In the genomic region with DNA sequence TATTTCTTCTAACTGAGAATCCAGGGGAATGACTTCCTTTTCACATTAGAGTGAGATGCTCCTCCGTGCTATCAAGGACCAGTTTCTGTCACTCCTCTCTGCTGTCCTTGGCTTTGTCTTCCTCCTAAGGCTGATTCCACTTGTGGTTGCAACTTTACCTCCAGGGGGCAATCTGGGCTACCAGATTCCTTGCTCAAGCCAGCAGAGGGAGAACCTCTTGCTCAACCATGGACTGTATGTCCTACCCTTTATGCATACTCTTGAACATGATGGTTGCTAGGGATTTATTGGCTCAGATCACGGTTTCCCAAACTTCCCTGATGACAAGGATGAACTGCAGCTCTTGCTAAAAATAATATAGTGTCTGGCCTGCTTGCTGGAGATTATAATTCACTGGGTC, we compare ENCODE assay signal across 1 cellular context.
TF ChIP-seq lines count a peak whose summit lies in the region.

No MANE protein-coding gene starts in this region.

TF ChIP-seq in SK-N-SH treated with all-trans-retinoic acid at 6 μM for 48 hours, 23 proteins besides CTCF, POLR2A, EP300 and RAD21 (continued from another document):
- TF ChIP-seq POU6F1 (CRISPR knock-in tag; IDR thresholded peaks at IDR 0.05; ENCODE audit: borderline replicate concordance, low read depth), result no peak
- TF ChIP-seq, protein P1, sequence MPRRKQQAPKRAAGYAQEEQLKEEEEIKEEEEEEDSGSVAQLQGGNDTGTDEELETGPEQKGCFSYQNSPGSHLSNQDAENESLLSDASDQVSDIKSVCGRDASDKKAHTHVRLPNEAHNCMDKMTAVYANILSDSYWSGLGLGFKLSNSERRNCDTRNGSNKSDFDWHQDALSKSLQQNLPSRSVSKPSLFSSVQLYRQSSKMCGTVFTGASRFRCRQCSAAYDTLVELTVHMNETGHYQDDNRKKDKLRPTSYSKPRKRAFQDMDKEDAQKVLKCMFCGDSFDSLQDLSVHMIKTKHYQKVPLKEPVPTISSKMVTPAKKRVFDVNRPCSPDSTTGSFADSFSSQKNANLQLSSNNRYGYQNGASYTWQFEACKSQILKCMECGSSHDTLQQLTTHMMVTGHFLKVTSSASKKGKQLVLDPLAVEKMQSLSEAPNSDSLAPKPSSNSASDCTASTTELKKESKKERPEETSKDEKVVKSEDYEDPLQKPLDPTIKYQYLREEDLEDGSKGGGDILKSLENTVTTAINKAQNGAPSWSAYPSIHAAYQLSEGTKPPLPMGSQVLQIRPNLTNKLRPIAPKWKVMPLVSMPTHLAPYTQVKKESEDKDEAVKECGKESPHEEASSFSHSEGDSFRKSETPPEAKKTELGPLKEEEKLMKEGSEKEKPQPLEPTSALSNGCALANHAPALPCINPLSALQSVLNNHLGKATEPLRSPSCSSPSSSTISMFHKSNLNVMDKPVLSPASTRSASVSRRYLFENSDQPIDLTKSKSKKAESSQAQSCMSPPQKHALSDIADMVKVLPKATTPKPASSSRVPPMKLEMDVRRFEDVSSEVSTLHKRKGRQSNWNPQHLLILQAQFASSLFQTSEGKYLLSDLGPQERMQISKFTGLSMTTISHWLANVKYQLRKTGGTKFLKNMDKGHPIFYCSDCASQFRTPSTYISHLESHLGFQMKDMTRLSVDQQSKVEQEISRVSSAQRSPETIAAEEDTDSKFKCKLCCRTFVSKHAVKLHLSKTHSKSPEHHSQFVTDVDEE (CRISPR knock-in tag; IDR thresholded peaks at IDR 0.05), result no peak
- TF ChIP-seq ZFP30 (CRISPR knock-in tag; IDR thresholded peaks at IDR 0.05), result no peak
- TF ChIP-seq ZNF565 (CRISPR knock-in tag; conservative IDR thresholded peaks at IDR 0.05; ENCODE audit: low read depth), result no peak
- TF ChIP-seq RARB (CRISPR knock-in tag; IDR thresholded peaks at IDR 0.05), result no peak
- TF ChIP-seq TOX (CRISPR knock-in tag; IDR thresholded peaks at IDR 0.05; ENCODE audit: borderline replicate concordance), result no peak
- no peak for TF ChIP-seq CSDC2 (CRISPR knock-in tag; IDR thresholded peaks at IDR 0.05)
- TF ChIP-seq, protein P2, sequence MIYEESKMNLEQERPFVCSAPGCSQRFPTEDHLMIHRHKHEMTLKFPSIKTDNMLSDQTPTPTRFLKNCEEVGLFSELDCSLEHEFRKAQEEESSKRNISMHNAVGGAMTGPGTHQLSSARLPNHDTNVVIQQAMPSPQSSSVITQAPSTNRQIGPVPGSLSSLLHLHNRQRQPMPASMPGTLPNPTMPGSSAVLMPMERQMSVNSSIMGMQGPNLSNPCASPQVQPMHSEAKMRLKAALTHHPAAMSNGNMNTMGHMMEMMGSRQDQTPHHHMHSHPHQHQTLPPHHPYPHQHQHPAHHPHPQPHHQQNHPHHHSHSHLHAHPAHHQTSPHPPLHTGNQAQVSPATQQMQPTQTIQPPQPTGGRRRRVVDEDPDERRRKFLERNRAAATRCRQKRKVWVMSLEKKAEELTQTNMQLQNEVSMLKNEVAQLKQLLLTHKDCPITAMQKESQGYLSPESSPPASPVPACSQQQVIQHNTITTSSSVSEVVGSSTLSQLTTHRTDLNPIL (CRISPR knock-in tag; IDR thresholded peaks at IDR 0.05; ENCODE audit: low read depth), result no peak
